ENCODE assay signal across 8 cellular contexts in genomic region chr1:113904674-113905434, GRCh38. TPM values are rescaled to one million over a fixed set of nuclear protein-coding genes. Genes with fewer than 3 reads are reported as not detected.
DNase-seq lines count a peak whose midpoint lies in the region; ATAC-seq and TF ChIP-seq lines count a peak whose summit lies in the region.

TSS of gene AP4B1 (minus strand) at chr1:113904799. CDS start at chr1:113904717, 82 bp downstream.
TSS of gene DCLRE1B (plus strand) at chr1:113905326. CDS start at chr1:113905587, 261 bp downstream.

- H3K36me3 ChIP-seq in colonic mucosa = no peaks in the 10 kb centered on the region

- no peaks in the 10 kb centered on the region for H3K27me3 ChIP-seq in colonic mucosa

- peak within 1 kb of the TSS; percentile 58 for H3K4me3 ChIP-seq in colonic mucosa

- DNase-seq in C1 segment of cervical spinal cord (lab: John Stamatoyannopoulos, UW) (peak; percentile 86 to 100 (median 98)), NCI-H526 (lab: John Stamatoyannopoulos, UW) (peak; percentile 100), colonic mucosa (peak; percentile 99), left colon (peak; percentile 99 to 100)
- peak; percentile 98 for DNase-seq in activated CD4-positive, alpha-beta T cell treated with anti-CD3 and anti-CD28 coated beads for 48 hours
- DNase-seq in stimulated activated CD4-positive, alpha-beta T cell treated with anti-CD3 and anti-CD28 coated beads, Interleukin-1b, Interleukin-23, amount 100 ng/mL, for 48 hours = peak; percentile 98

- TF ChIP-seq CTCF in colonic mucosa (IDR thresholded peaks at IDR 0.05) = peak; percentile 42

- peak within 1 kb of the TSS; percentile 93 for H3K27ac ChIP-seq in colonic mucosa

- H3K9me3 ChIP-seq in colonic mucosa = no peaks in the 10 kb centered on the region

- peaks cover 10% of the 10 kb centered on the region for H3K4me1 ChIP-seq in colonic mucosa

- intact Hi-C loops in colonic mucosa (cut with DNase I) = loop anchor here (2.0 kb wide), 2 partner anchors 24 to 68 kb away; partner anchors contain the start of gene HIPK1
- intact Hi-C loops in left colon (cut with DNase I, micrococcal nuclease) = no loop called here

- ATAC-seq in GM19324 (IDR thresholded peaks at IDR 0.05; ENCODE audit: low FRiP score, unreplicated experiment) (peak; percentile 92), HG03469 (IDR thresholded peaks at IDR 0.05; ENCODE audit: unreplicated experiment) (peak; percentile 70), left colon (peak; percentile 87)

- peak within 1 kb of the TSS; percentile 78 to 94 for H3K9ac ChIP-seq in colonic mucosa (ENCODE audit: low read depth in 2 of 2, low read length in 2 of 2)

RNA-seq across cellular contexts. Expression of gene AP4B1, which starts in this region (rescaled TPM):
- total RNA-seq in colonic mucosa = 10 to 100 TPM; 19.7 to 31.5 TPM
- total RNA-seq in left colon = 10 to 100 TPM; 19.0 to 22.6 TPM

RNA-seq across cellular contexts. Expression of gene DCLRE1B, which starts in this region (rescaled TPM):
- total RNA-seq in colonic mucosa (1 to 10 TPM; 5.4 to 9.5 TPM), left colon (1 to 10 TPM; 3.0 to 4.2 TPM)

Comparison
In these comparisons a context has a peak if more than half of its experiments do, and no peak if none do; other contexts are left out.
1. Peak in every context shown above with its lines: DNase-seq, ATAC-seq, H3K4me3 ChIP-seq and H3K27ac ChIP-seq.